12 cellular contexts compared by ENCODE assay signal in genomic region chr17:82893779-82894178, GRCh38. TPM values are rescaled to one million over a fixed set of nuclear protein-coding genes. Genes with fewer than 3 reads are reported as not detected.
DNase-seq lines count a peak whose midpoint lies in the region; ATAC-seq, FAIRE-seq and TF ChIP-seq lines count a peak whose summit lies in the region.
"Had no signal": no experiment of that assay in that cellular context is flagged by ENCODE, and none has a peak within 500 bp of the region (broad histone marks: within the 10 kb centered on the region; RNA-seq: fewer than 3 reads in every experiment).

No MANE protein-coding gene starts in this region.

- H2BK15ac ChIP-seq in neuronal stem cell (ENCODE audit: low read length): no peak overlapping the region

- WGBS in neuronal stem cell (ENCODE audit: extremely low coverage in 2 of 2, insufficient read length in 2 of 2, insufficient replicate concordance in 1 of 2), 2 donors: no CpG with 5 or more reads among the region's 10 CpGs

- peak overlapping the region; percentile 83 for H3K27ac Mint-ChIP-seq in activated naive CD4-positive, alpha-beta T cell treated with anti-CD3 and anti-CD28 coated beads for 36 hours
- H3K27ac Mint-ChIP-seq in activated naive CD8-positive, alpha-beta T cell treated with anti-CD3 and anti-CD28 coated beads for 36 hours: peak overlapping the region; percentile 85
- H3K27ac Mint-ChIP-seq in Calu3 (ENCODE audit: unreplicated experiment): no peak overlapping the region

- peaks cover 12% of the 10 kb centered on the region for H3K36me3 Mint-ChIP-seq in activated naive CD4-positive, alpha-beta T cell treated with anti-CD3 and anti-CD28 coated beads for 36 hours (ENCODE audit: low read depth)
- peaks cover 24% of the 10 kb centered on the region for H3K36me3 Mint-ChIP-seq in activated naive CD8-positive, alpha-beta T cell treated with anti-CD3 and anti-CD28 coated beads for 36 hours
- peaks cover 16% of the 10 kb centered on the region for H3K36me3 Mint-ChIP-seq in Calu3 (ENCODE audit: insufficient read depth, unreplicated experiment)

- H3K14ac ChIP-seq in neuronal stem cell (ENCODE audit: low read length): no peak overlapping the region

- no peak overlapping the region for H2AK5ac ChIP-seq in neuronal stem cell (ENCODE audit: low read depth, low read length)

- intact Hi-C loops in activated naive CD4-positive, alpha-beta T cell treated with anti-CD3 and anti-CD28 coated beads for 36 hours (cut with micrococcal nuclease): loop anchor here (1.0 to 5.0 kb wide), 3 partner anchors 8 to 189 kb away; no protein-coding TSS in a partner anchor
- intact Hi-C loops in kidney (cut with DNase I): no loop called here
- intact Hi-C loops in upper lobe of right lung (cut with DNase I): no loop called here
- intact Hi-C loops in Calu3 (cut with micrococcal nuclease; ENCODE audit: unreplicated experiment): no loop called here

- H3K4me3 Mint-ChIP-seq in activated naive CD4-positive, alpha-beta T cell treated with anti-CD3 and anti-CD28 coated beads for 36 hours: peak overlapping the region; percentile 67
- H3K4me3 Mint-ChIP-seq in activated naive CD8-positive, alpha-beta T cell treated with anti-CD3 and anti-CD28 coated beads for 36 hours: peak overlapping the region; percentile 68
- no peak overlapping the region for H3K4me3 Mint-ChIP-seq in Calu3 (ENCODE audit: low read depth, unreplicated experiment)

- no peak overlapping the region for H2AFZ ChIP-seq in neuronal stem cell (ENCODE audit: low read length)

- H3K27me3 ChIP-seq in upper lobe of right lung (no peaks in the 10 kb centered on the region), neuronal stem cell (ENCODE audit: control insufficient read depth in 3 of 3, insufficient read depth in 3 of 3, low read depth in 1 of 3, low read length in 3 of 3) (no peaks in the 10 kb centered on the region)
- H3K27me3 ChIP-seq: MG63 had no signal

- no peak overlapping the region for H2BK120ac ChIP-seq in neuronal stem cell (ENCODE audit: low read depth, low read length)

- H3K9me3 ChIP-seq in kidney (ENCODE audit: control insufficient read depth in 1 of 2, low read length in 2 of 2): no peaks in the 10 kb centered on the region
- no peaks in the 10 kb centered on the region for H3K9me3 ChIP-seq in upper lobe of right lung
- no peaks in the 10 kb centered on the region for H3K9me3 ChIP-seq in neuronal stem cell (replicated peaks in 1 of 2; ENCODE audit: control insufficient read depth in 2 of 2, insufficient read depth in 1 of 2, low read depth in 1 of 2, low read length in 2 of 2)
- H3K9me3 ChIP-seq: MG63 had no signal

- H3K23ac ChIP-seq in neuronal stem cell (ENCODE audit: low read depth, low read length, poor library complexity): no peak overlapping the region

- TF ChIP-seq CTCF in kidney (IDR thresholded peaks at IDR 0.05; ENCODE audit: borderline replicate concordance, extremely low read depth, insufficient read depth) (no peak), upper lobe of right lung (IDR thresholded peaks at IDR 0.05) (no peak), Calu3 (IDR thresholded peaks at IDR 0.05; ENCODE audit: unreplicated experiment) (no peak)

- H4K91ac ChIP-seq in neuronal stem cell (ENCODE audit: low read depth, low read length, poor library complexity): no peak overlapping the region

- no peak overlapping the region for H3K9ac ChIP-seq in kidney (ENCODE audit: low read length in 2 of 2)
- H3K9ac ChIP-seq in neuronal stem cell (ENCODE audit: low read depth, low read length, poor library complexity): no peak overlapping the region

- peaks cover 0 to 3% of the 10 kb centered on the region in 2 donors for H3K36me3 ChIP-seq in kidney (ENCODE audit: control insufficient read depth in 1 of 2, insufficient read depth in 2 of 2, low read length in 2 of 2)
- H3K36me3 ChIP-seq in upper lobe of right lung: no peaks in the 10 kb centered on the region
- H3K36me3 ChIP-seq in neuronal stem cell (replicated peaks in 1 of 2; ENCODE audit: control insufficient read depth in 2 of 2, insufficient read depth in 2 of 2, low read length in 2 of 2): peaks cover 21 to 80% of the 10 kb centered on the region in 2 donors

- no peak overlapping the region for H2BK12ac ChIP-seq in neuronal stem cell (ENCODE audit: low read length)

- H3K4ac ChIP-seq in neuronal stem cell (ENCODE audit: low read length): no peak overlapping the region

- H3K27ac ChIP-seq in kidney (ENCODE audit: low read depth in 2 of 2, low read length in 2 of 2) (no peak overlapping the region), upper lobe of right lung (peak overlapping the region; percentile 52), neuronal stem cell (replicated peaks; ENCODE audit: low read length) (no peak overlapping the region)

- peaks cover 6% of the 10 kb centered on the region for H3K79me1 ChIP-seq in neuronal stem cell (ENCODE audit: low read depth, low read length)

- CTCF ChIA-PET in activated naive CD4-positive, alpha-beta T cell treated with anti-CD3 and anti-CD28 coated beads for 36 hours (lab: Charles Lee): interaction anchor here (0.7 to 1.1 kb wide), 3 partner anchors 8 to 188 kb away, joined by 3 read pairs; no protein-coding TSS in a partner anchor
- CTCF ChIA-PET in Calu3 (lab: Charles Lee): no interaction called here

- H3K27me3 Mint-ChIP-seq in activated naive CD4-positive, alpha-beta T cell treated with anti-CD3 and anti-CD28 coated beads for 36 hours (ENCODE audit: low read depth): no peaks in the 10 kb centered on the region
- H3K27me3 Mint-ChIP-seq in activated naive CD8-positive, alpha-beta T cell treated with anti-CD3 and anti-CD28 coated beads for 36 hours: no peaks in the 10 kb centered on the region
- H3K27me3 Mint-ChIP-seq in Calu3 (ENCODE audit: unreplicated experiment): no peaks in the 10 kb centered on the region

- no peak overlapping the region for H3K4me2 ChIP-seq in neuronal stem cell (ENCODE audit: insufficient read depth, low read length, poor library complexity, severe bottlenecking)

- no peak overlapping the region for H4K8ac ChIP-seq in neuronal stem cell (ENCODE audit: low read depth, low read length)

- no peak overlapping the region for H2BK5ac ChIP-seq in neuronal stem cell (ENCODE audit: low read length)

- no TSS peak for BruUV-seq in Calu3 (replicated peaks; lab: Mats Ljungman, UMichigan)

- DNase-seq in activated naive CD4-positive, alpha-beta T cell treated with anti-CD3 and anti-CD28 coated beads for 36 hours: peak; percentile 37
- no peak for DNase-seq in activated naive CD4-positive, alpha-beta T cell treated with Interleukin-2 at 50 U/mL for 16 hours
- DNase-seq in activated naive CD8-positive, alpha-beta T cell treated with anti-CD3 and anti-CD28 coated beads for 36 hours: no peak
- DNase-seq in kidney: peak; percentile 31
- no peak for DNase-seq in upper lobe of right lung
- no peak for DNase-seq in neuronal stem cell (ENCODE audit: low spot score)
- no peak for DNase-seq in Calu3
- no peak for DNase-seq in cerebellar cortex (ENCODE audit: low spot score)
- DNase-seq: MG63, NCI-H510A treated with DMSO at 0.1 percent for 48 hours, SW 1271 had no signal

- no peak for FAIRE-seq in kidney (lab: Jason Lieb, UNC)
- FAIRE-seq: H1 had no signal

- ATAC-seq in upper lobe of right lung: no peak

- no peaks in the 10 kb centered on the region for H3K9me3 Mint-ChIP-seq in activated naive CD4-positive, alpha-beta T cell treated with anti-CD3 and anti-CD28 coated beads for 36 hours
- no peaks in the 10 kb centered on the region for H3K9me3 Mint-ChIP-seq in activated naive CD8-positive, alpha-beta T cell treated with anti-CD3 and anti-CD28 coated beads for 36 hours
- no peaks in the 10 kb centered on the region for H3K9me3 Mint-ChIP-seq in Calu3 (ENCODE audit: low read depth, unreplicated experiment)

- H3K4me1 ChIP-seq in kidney (ENCODE audit: control insufficient read depth in 1 of 2, insufficient read depth in 1 of 2, low read depth in 1 of 2, low read length in 2 of 2) (peaks cover 22 to 23% of the 10 kb centered on the region in 2 donors), upper lobe of right lung (peaks cover 36% of the 10 kb centered on the region), neuronal stem cell (ENCODE audit: control insufficient read depth in 2 of 2, insufficient read depth in 1 of 2, low read depth in 1 of 2, low read length in 2 of 2) (peaks cover 0 to 3% of the 10 kb centered on the region in 2 donors)

- no peak overlapping the region for H3K18ac ChIP-seq in neuronal stem cell (ENCODE audit: low read length)

- H3K4me1 Mint-ChIP-seq in activated naive CD4-positive, alpha-beta T cell treated with anti-CD3 and anti-CD28 coated beads for 36 hours (ENCODE audit: low read depth): peaks cover 41% of the 10 kb centered on the region
- H3K4me1 Mint-ChIP-seq in activated naive CD8-positive, alpha-beta T cell treated with anti-CD3 and anti-CD28 coated beads for 36 hours: peaks cover 24% of the 10 kb centered on the region
- H3K4me1 Mint-ChIP-seq in Calu3 (ENCODE audit: low read depth, unreplicated experiment): peaks cover 28% of the 10 kb centered on the region

- no peak overlapping the region for H3K4me3 ChIP-seq in kidney (ENCODE audit: low read length in 2 of 2)
- no peak overlapping the region for H3K4me3 ChIP-seq in upper lobe of right lung
- H3K4me3 ChIP-seq in neuronal stem cell (ENCODE audit: low read length in 2 of 2): no peak overlapping the region
- H3K4me3 ChIP-seq: MG63 had no signal

RNA-seq across cellular contexts. Expression of gene ZNF750, which starts 54.0 kb away (rescaled TPM):
- total RNA-seq in activated naive CD4-positive, alpha-beta T cell treated with anti-CD3 and anti-CD28 coated beads for 36 hours: not detected
- not detected for total RNA-seq in activated naive CD8-positive, alpha-beta T cell treated with anti-CD3 and anti-CD28 coated beads for 36 hours
- 0.25 TPM for total RNA-seq in kidney
- polyA plus RNA-seq in kidney (ENCODE audit: insufficient read depth, low read depth, low replicate concordance): 0.30 TPM
- 5.6 TPM for total RNA-seq in upper lobe of right lung
- 0.01 TPM for polyA plus RNA-seq in neuronal stem cell (2013, experiment 1 of 2)
- 0.01 TPM for polyA plus RNA-seq in neuronal stem cell (2013, experiment 2 of 2)
- total RNA-seq in Calu3 (2022): not detected in 2 replicates
- total RNA-seq: H1 had no signal
- polyA plus RNA-seq: H1 had no signal

Comparison
In these comparisons a context has a peak if more than half of its experiments do, and no peak if none do; other contexts are left out.
1. DNase-seq: peak in activated naive CD4-positive, alpha-beta T cell treated with anti-CD3 and anti-CD28 coated beads for 36 hours (single experiment) and kidney (single experiment); none in activated naive CD4-positive, alpha-beta T cell treated with Interleukin-2 at 50 U/mL for 16 hours (single experiment), activated naive CD8-positive, alpha-beta T cell treated with anti-CD3 and anti-CD28 coated beads for 36 hours (single experiment), upper lobe of right lung (single experiment), neuronal stem cell (single experiment), Calu3 (single experiment) and cerebellar cortex (single experiment).